ENCODE assay signal across 30 cellular contexts in genomic region chr9:37156205-37156604, GRCh38.
"Had no signal": no experiment of that assay in that cellular context is flagged by ENCODE, and none has a peak within 500 bp of the region (broad histone marks: within the 10 kb centered on the region; RNA-seq: fewer than 3 reads in every experiment).

No MANE protein-coding gene starts in this region.

- H3K36me3 ChIP-seq: brain microvascular endothelial cell had no signal

- H3K27ac Mint-ChIP-seq: activated CD4-positive, alpha-beta memory T cell treated with anti-CD3 and anti-CD28 coated beads, Interleukin-2, amount 10 ng/mL, durations not matched to agents 7 days and 5 days; activated CD8-positive, alpha-beta memory T cell treated with anti-CD3 and anti-CD28 coated beads, Interleukin-2, amount 10 ng/mL, durations not matched to agents 7 days and 5 days; activated naive CD4-positive, alpha-beta T cell treated with anti-CD3 and anti-CD28 coated beads, Interleukin-2, amount 10 ng/mL, durations not matched to agents 7 days and 5 days; activated naive CD8-positive, alpha-beta T cell treated with anti-CD3 and anti-CD28 coated beads, Interleukin-2, amount 50 U/mL, for 24 hours; T-cell had no signal

- H3K9me3 Mint-ChIP-seq: activated CD4-positive, alpha-beta memory T cell treated with anti-CD3 and anti-CD28 coated beads, Interleukin-2, amount 10 ng/mL, durations not matched to agents 7 days and 5 days; activated naive CD4-positive, alpha-beta T cell treated with anti-CD3 and anti-CD28 coated beads, Interleukin-2, amount 10 ng/mL, durations not matched to agents 7 days and 5 days; activated naive CD8-positive, alpha-beta T cell treated with anti-CD3 and anti-CD28 coated beads, Interleukin-2, amount 50 U/mL, for 24 hours; T-cell had no signal

- ATAC-seq: activated naive CD8-positive, alpha-beta T cell treated with anti-CD3 and anti-CD28 coated beads, Interleukin-2, amount 50 U/mL, for 24 hours; Right ventricle myocardium inferior; SK-N-SH treated with all-trans-retinoic acid at 6 μM for 48 hours; T-cell; T-helper 17 cell had no signal

- H3K27me3 ChIP-seq: brain microvascular endothelial cell had no signal

- DNase-seq: activated CD4-positive, alpha-beta memory T cell treated with anti-CD3 and anti-CD28 coated beads, Interleukin-2, amount 10 ng/mL, durations not matched to agents 7 days and 5 days; activated CD4-positive, alpha-beta T cell treated with anti-CD3 and anti-CD28 coated beads for 1 hour; activated CD4-positive, alpha-beta T cell treated with anti-CD3 and anti-CD28 coated beads for 48 hours; activated CD4-positive, CD25-positive, alpha-beta regulatory T cell; activated CD8-positive, alpha-beta memory T cell treated with anti-CD3 and anti-CD28 coated beads for 24 hours; activated CD8-positive, alpha-beta memory T cell treated with anti-CD3 and anti-CD28 coated beads, Interleukin-2, amount 10 ng/mL, durations not matched to agents 7 days and 5 days; activated CD8-positive, alpha-beta memory T cell treated with anti-CD3 and anti-CD28 coated beads, Interleukin-2, amount 50 U/mL, for 48 hours; activated effector memory CD4-positive, alpha-beta T cell treated with Interleukin-2 at 50 U/mL for 16 hours; activated naive CD4-positive, alpha-beta T cell treated with anti-CD3 and anti-CD28 coated beads, Interleukin-2, amount 10 ng/mL, durations not matched to agents 7 days and 5 days; activated naive CD8-positive, alpha-beta T cell treated with anti-CD3 and anti-CD28 coated beads, Interleukin-2, amount 50 U/mL, for 24 hours; activated T-cell treated with anti-CD3 and anti-CD28 coated beads, Interleukin-2, amount 50 U/mL, for 48 hours; anterior cingulate cortex; central memory CD4-positive, alpha-beta T cell; NCI-H1105 treated with DMSO at 0.1 percent for 48 hours; NCI-H1436; NCI-H1694; NCI-H2081 treated with DMSO at 0.1 percent for 48 hours; NCI-H510A; NCI-H526; NCI-H82; SIG-M5; T-cell; T-helper 17 cell; T1000; WERI-Rb-1 had no signal

- H3K27me3 Mint-ChIP-seq: activated CD4-positive, alpha-beta memory T cell treated with anti-CD3 and anti-CD28 coated beads, Interleukin-2, amount 10 ng/mL, durations not matched to agents 7 days and 5 days; activated CD8-positive, alpha-beta memory T cell treated with anti-CD3 and anti-CD28 coated beads, Interleukin-2, amount 10 ng/mL, durations not matched to agents 7 days and 5 days; activated naive CD4-positive, alpha-beta T cell treated with anti-CD3 and anti-CD28 coated beads, Interleukin-2, amount 10 ng/mL, durations not matched to agents 7 days and 5 days; activated naive CD8-positive, alpha-beta T cell; activated naive CD8-positive, alpha-beta T cell treated with anti-CD3 and anti-CD28 coated beads, Interleukin-2, amount 50 U/mL, for 24 hours; T-cell; T-helper 17 cell had no signal

- H3K27ac ChIP-seq: brain microvascular endothelial cell, RWPE1, WERI-Rb-1 had no signal

- H3K4me3 Mint-ChIP-seq: activated CD4-positive, alpha-beta memory T cell treated with anti-CD3 and anti-CD28 coated beads, Interleukin-2, amount 10 ng/mL, durations not matched to agents 7 days and 5 days; activated CD8-positive, alpha-beta memory T cell treated with anti-CD3 and anti-CD28 coated beads, Interleukin-2, amount 10 ng/mL, durations not matched to agents 7 days and 5 days; activated naive CD4-positive, alpha-beta T cell treated with anti-CD3 and anti-CD28 coated beads, Interleukin-2, amount 10 ng/mL, durations not matched to agents 7 days and 5 days; activated naive CD8-positive, alpha-beta T cell; activated naive CD8-positive, alpha-beta T cell treated with anti-CD3 and anti-CD28 coated beads, Interleukin-2, amount 50 U/mL, for 24 hours; T-cell; T-helper 17 cell had no signal
